In genomic region chr7:45164239-45164638, GRCh38 we compare ENCODE assay signal across 7 cellular contexts. TPM values are rescaled to one million over a fixed set of nuclear protein-coding genes. Genes with fewer than 3 reads are reported as not detected.
"Had no signal": no experiment of that assay in that cellular context is flagged by ENCODE, and none has a peak within 500 bp of the region (broad histone marks: within the 10 kb centered on the region; RNA-seq: fewer than 3 reads in every experiment).

No MANE protein-coding gene starts in this region.

RNA-seq across cellular contexts. Expression of gene RAMP3, which starts 6.6 kb away (rescaled TPM):
- total RNA-seq: activated B cell treated with CpG ODN at 0.5 μM for 24 hours; activated CD8-positive, alpha-beta T cell treated with anti-CD3 and anti-CD28 coated beads for 36 hours; activated T-cell treated with anti-CD3 and anti-CD28 coated beads, Interleukin-2, amount 50 U/mL, for 4 hours; activated T-helper 17 cell treated with anti-CD3 and anti-CD28 coated beads, Interleukin-2, amount 50 U/mL, for 72 hours; astrocyte; bronchial epithelial cell; glomerular endothelial cell had no signal
